18 cellular contexts compared by ENCODE assay signal in genomic region chr1:113307771-113308451, GRCh38.
DNase-seq lines count a peak whose midpoint lies in the region; ATAC-seq, FAIRE-seq and TF ChIP-seq lines count a peak whose summit lies in the region.
"Had no signal": no experiment of that assay in that cellular context is flagged by ENCODE, and none has a peak within 500 bp of the region (broad histone marks: within the 10 kb centered on the region; RNA-seq: fewer than 3 reads in every experiment).

No MANE protein-coding gene starts in this region.

- no peak overlapping the region for H3K4me3 ChIP-seq in retinal pigment epithelial cell (ENCODE audit: low read length)
- H3K4me3 ChIP-seq: SK-N-MC, vagina had no signal

- H3K27ac Mint-ChIP-seq in stimulated activated naive B cell treated with anti-CD40 and anti-IgM and Interleukin-4, amounts not matched to agents 10 μg/mL and 1 μg/mL and 100 μg/mL, for 72 hours = no peak overlapping the region

- no peak overlapping the region for H3K4me3 Mint-ChIP-seq in stimulated activated naive B cell treated with anti-CD40 and anti-IgM and Interleukin-4, amounts not matched to agents 10 μg/mL and 1 μg/mL and 100 μg/mL, for 72 hours
- H3K4me3 Mint-ChIP-seq: central memory CD8-positive, alpha-beta T cell had no signal

- no peak for ATAC-seq in GM18907 (IDR thresholded peaks at IDR 0.05; ENCODE audit: unreplicated experiment)
- no peak for ATAC-seq in stimulated activated naive B cell treated with anti-CD40 and anti-IgM and Interleukin-4, amounts not matched to agents 10 μg/mL and 1 μg/mL and 100 μg/mL, for 72 hours (replicated peaks)

- H3K9me3 Mint-ChIP-seq in stimulated activated naive B cell treated with anti-CD40 and anti-IgM and Interleukin-4, amounts not matched to agents 10 μg/mL and 1 μg/mL and 100 μg/mL, for 72 hours = peaks cover 6 to 8% of the 10 kb centered on the region in 2 donors
- H3K9me3 Mint-ChIP-seq: central memory CD8-positive, alpha-beta T cell had no signal

- peaks cover 20 to 23% of the 10 kb centered on the region in 2 donors for H3K27me3 Mint-ChIP-seq in stimulated activated naive B cell treated with anti-CD40 and anti-IgM and Interleukin-4, amounts not matched to agents 10 μg/mL and 1 μg/mL and 100 μg/mL, for 72 hours

- CTCF ChIA-PET in RWPE1 (lab: Yijun Ruan, JAX) = interaction anchor here (0.6 kb wide), 1 partner anchor 454 kb away, joined by 8 read pairs; no protein-coding TSS in a partner anchor

- no peak for FAIRE-seq in D721Med (lab: Jason Lieb, UNC)
- FAIRE-seq: G401.6, GM19239 had no signal

- POLR2A ChIA-PET in RWPE1 (lab: Yijun Ruan, JAX; ENCODE audit: low non-redundant PET) = no interaction called here

- peak; percentile 53 for DNase-seq in HCEC 1CT
- DNase-seq in RWPE1 (ENCODE audit: low spot score) = peak; percentile 16
- peak; percentile 5 for DNase-seq in fibroblast of peridontal ligament (ENCODE audit: extremely low read depth)
- DNase-seq in retinal pigment epithelial cell (ENCODE audit: low read depth) = peak; percentile 75
- DNase-seq in stimulated activated naive B cell treated with anti-CD40 and anti-IgM and Interleukin-4, amounts not matched to agents 10 μg/mL and 1 μg/mL and 100 μg/mL, for 72 hours = no peak
- DNase-seq in D721Med (ENCODE audit: insufficient read length, low spot score) = no peak
- no peak for DNase-seq in NCI-H2227 (lab: John Stamatoyannopoulos, UW; ENCODE audit: unreplicated experiment)
- DNase-seq: activated naive CD4-positive, alpha-beta T cell treated with Interleukin-2 at 50 U/mL for 16 hours; erythroblast; NCI-H1092 treated with DMSO at 0.1 percent for 48 hours; stimulated activated naive CD4-positive, alpha-beta T cell had no signal

- no peak overlapping the region for H3K27ac ChIP-seq in RWPE1
- H3K27ac ChIP-seq: C4-2B, SK-N-MC, vagina had no signal

- TF ChIP-seq CTCF in RWPE1 (conservative IDR thresholded peaks at IDR 0.05; ENCODE audit: low read depth) = no peak
- TF ChIP-seq CTCF in retinal pigment epithelial cell (conservative IDR thresholded peaks at IDR 0.05; ENCODE audit: low read depth, low read length) = no peak
- TF ChIP-seq CTCF in D721Med (IDR thresholded peaks at IDR 0.05; ENCODE audit: insufficient read depth, missing control alignments) = no peak

- no peaks in the 10 kb centered on the region for H3K36me3 Mint-ChIP-seq in stimulated activated naive B cell treated with anti-CD40 and anti-IgM and Interleukin-4, amounts not matched to agents 10 μg/mL and 1 μg/mL and 100 μg/mL, for 72 hours

- H3K4me1 Mint-ChIP-seq in stimulated activated naive B cell treated with anti-CD40 and anti-IgM and Interleukin-4, amounts not matched to agents 10 μg/mL and 1 μg/mL and 100 μg/mL, for 72 hours = no peaks in the 10 kb centered on the region
- H3K4me1 Mint-ChIP-seq: central memory CD8-positive, alpha-beta T cell had no signal

Comparison
In these comparisons a context has a peak if more than half of its experiments do, and no peak if none do; other contexts are left out.
1. DNase-seq: peak in HCEC 1CT (single experiment), RWPE1 (single experiment), fibroblast of peridontal ligament (single experiment) and retinal pigment epithelial cell (single experiment); none in stimulated activated naive B cell treated with anti-CD40 and anti-IgM and Interleukin-4, amounts not matched to agents 10 μg/mL and 1 μg/mL and 100 μg/mL, for 72 hours (single experiment), D721Med (single experiment) and NCI-H2227 (single experiment).